9 cellular contexts compared by ENCODE assay signal in genomic region chr11:132058211-132058772, GRCh38.
DNase-seq lines count a peak whose midpoint lies in the region; ATAC-seq, FAIRE-seq and TF ChIP-seq lines count a peak whose summit lies in the region.
"Had no signal": no experiment of that assay in that cellular context is flagged by ENCODE, and none has a peak within 500 bp of the region (broad histone marks: within the 10 kb centered on the region; RNA-seq: fewer than 3 reads in every experiment).

No MANE protein-coding gene starts in this region.

- no peaks in the 10 kb centered on the region for H3K36me3 ChIP-seq in GM12878 (ENCODE audit: control insufficient read depth in 2 of 2, insufficient read depth in 2 of 2, low read length in 1 of 2)

- H3K4me2 ChIP-seq in GM12878 (ENCODE audit: control insufficient read depth, insufficient read depth) = no peak overlapping the region

- DNase-seq in Right ventricle myocardium inferior (ENCODE audit: missing footprints) (no peak), cardiac septum (ENCODE audit: low spot score) (no peak), GM12878 (ENCODE audit: low read depth, low spot score) (no peak), islet precursor cell (peak; percentile 81), GM13977 (ENCODE audit: low spot score) (no peak), NCI-H2107 treated with DMSO at 0.1 percent for 48 hours (lab: John Stamatoyannopoulos, UW; ENCODE audit: unreplicated experiment) (no peak)
- DNase-seq: ACHN had no signal

- SMC1A ChIA-PET in GM12878 (lab: Charles Lee; ENCODE audit: uncharacterized antibody, unreplicated experiment) = no interaction called here

- H3K9ac ChIP-seq in GM12878 (ENCODE audit: control insufficient read depth, insufficient read depth, low read length) = no peak overlapping the region

- in situ Hi-C loops in GM12878 (cut with MboI) (no loop called here), GM13977 (cut with MboI; ENCODE audit: low pct_unique_long_range_greater_than_20kb, low sequenced_read_pairs, unreplicated experiment) (no loop called here)

- no peaks in the 10 kb centered on the region for H3K9me3 ChIP-seq in GM12878 (replicated peaks; ENCODE audit: control insufficient read depth, insufficient read depth, low read length)

- TF ChIP-seq POLR2A in GM12878 (IDR thresholded peaks at IDR 0.05; ENCODE audit: low read depth, low read length) = no peak

- ATAC-seq in Right ventricle myocardium inferior (peak; percentile 66), GM12878 (no peak), GM18861 (IDR thresholded peaks at IDR 0.05; ENCODE audit: unreplicated experiment) (no peak), HG02840 (IDR thresholded peaks at IDR 0.05; ENCODE audit: low FRiP score, unreplicated experiment) (no peak)

- POLR2A ChIA-PET in GM12878 (lab: Charles Lee) = no interaction called here

- TF ChIP-seq CTCF in GM12878 (IDR thresholded peaks at IDR 0.05 in 2 of 3, conservative IDR thresholded peaks at IDR 0.05 in 1 of 3; ENCODE audit: control insufficient read depth in 2 of 3, extremely low read depth in 1 of 3, insufficient read depth in 1 of 3, low read depth in 3 of 3, low read length in 3 of 3) = no peak
- TF ChIP-seq CTCF in GM13977 (IDR thresholded peaks at IDR 0.05; ENCODE audit: extremely low read depth, insufficient read depth, missing control alignments) = no peak

- peak; percentile 47 for FAIRE-seq in GM12878 (lab: Jason Lieb, UNC)

- no TSS peak for BruUV-seq in GM12878 (replicated peaks; lab: Mats Ljungman, UMichigan)

- no peaks in the 10 kb centered on the region; a peak in 1 of 4 replicates for H3K27me3 ChIP-seq in GM12878 (replicated peaks in 1 of 2; ENCODE audit: control insufficient read depth in 2 of 2, insufficient read depth in 2 of 2, low read length in 1 of 2)

- TF ChIP-seq EP300 in GM12878 (IDR thresholded peaks at IDR 0.05; ENCODE audit: borderline replicate concordance in 1 of 2, control insufficient read depth in 1 of 2, low read depth in 2 of 2, low read length in 2 of 2) = no peak

- H3K27ac ChIP-seq in GM12878 (ENCODE audit: control insufficient read depth, insufficient read depth) = no peak overlapping the region

- no peaks in the 10 kb centered on the region for H3K79me2 ChIP-seq in GM12878 (ENCODE audit: control insufficient read depth, insufficient read depth, low read length)

- 37% methylated on average over 8 of the region's 8 CpGs for WGBS in GM12878 (ENCODE audit: insufficient coverage, insufficient replicate concordance, low lambda C conversion rate, missing lambda C conversion rate)

- RAD21 ChIA-PET in GM12878 (lab: Charles Lee; ENCODE audit: unreplicated experiment) = no interaction called here

- H2AFZ ChIP-seq in GM12878 (ENCODE audit: control insufficient read depth, low read depth, low read length) = no peak overlapping the region

- intact Hi-C loops in Right ventricle myocardium inferior (cut with DNase I) = no loop called here
- intact Hi-C loops in cardiac septum (cut with DNase I) = no loop called here
- intact Hi-C loops in GM12878 (cut with micrococcal nuclease; ENCODE audit: unreplicated experiment) = no loop called here

- H3K4me3 ChIP-seq in GM12878 = no peak overlapping the region

- no peaks in the 10 kb centered on the region for H3K4me1 ChIP-seq in GM12878 (ENCODE audit: control insufficient read depth, insufficient read depth, low read length)

- TF ChIP-seq RAD21 in GM12878 (IDR thresholded peaks at IDR 0.05; ENCODE audit: insufficient read depth, low read depth, low read length) = no peak

- CTCF ChIA-PET in GM12878 (lab: Yijun Ruan, JAX) = no interaction called here

- no peaks in the 10 kb centered on the region for H4K20me1 ChIP-seq in GM12878 (ENCODE audit: control insufficient read depth, insufficient read depth)

TF ChIP-seq in GM12878, 131 proteins besides CTCF, POLR2A, EP300 and RAD21:
- no peak for TF ChIP-seq POLR2AphosphoS2 (IDR thresholded peaks at IDR 0.05; ENCODE audit: low read depth, low read length)
- TF ChIP-seq, protein P1, sequence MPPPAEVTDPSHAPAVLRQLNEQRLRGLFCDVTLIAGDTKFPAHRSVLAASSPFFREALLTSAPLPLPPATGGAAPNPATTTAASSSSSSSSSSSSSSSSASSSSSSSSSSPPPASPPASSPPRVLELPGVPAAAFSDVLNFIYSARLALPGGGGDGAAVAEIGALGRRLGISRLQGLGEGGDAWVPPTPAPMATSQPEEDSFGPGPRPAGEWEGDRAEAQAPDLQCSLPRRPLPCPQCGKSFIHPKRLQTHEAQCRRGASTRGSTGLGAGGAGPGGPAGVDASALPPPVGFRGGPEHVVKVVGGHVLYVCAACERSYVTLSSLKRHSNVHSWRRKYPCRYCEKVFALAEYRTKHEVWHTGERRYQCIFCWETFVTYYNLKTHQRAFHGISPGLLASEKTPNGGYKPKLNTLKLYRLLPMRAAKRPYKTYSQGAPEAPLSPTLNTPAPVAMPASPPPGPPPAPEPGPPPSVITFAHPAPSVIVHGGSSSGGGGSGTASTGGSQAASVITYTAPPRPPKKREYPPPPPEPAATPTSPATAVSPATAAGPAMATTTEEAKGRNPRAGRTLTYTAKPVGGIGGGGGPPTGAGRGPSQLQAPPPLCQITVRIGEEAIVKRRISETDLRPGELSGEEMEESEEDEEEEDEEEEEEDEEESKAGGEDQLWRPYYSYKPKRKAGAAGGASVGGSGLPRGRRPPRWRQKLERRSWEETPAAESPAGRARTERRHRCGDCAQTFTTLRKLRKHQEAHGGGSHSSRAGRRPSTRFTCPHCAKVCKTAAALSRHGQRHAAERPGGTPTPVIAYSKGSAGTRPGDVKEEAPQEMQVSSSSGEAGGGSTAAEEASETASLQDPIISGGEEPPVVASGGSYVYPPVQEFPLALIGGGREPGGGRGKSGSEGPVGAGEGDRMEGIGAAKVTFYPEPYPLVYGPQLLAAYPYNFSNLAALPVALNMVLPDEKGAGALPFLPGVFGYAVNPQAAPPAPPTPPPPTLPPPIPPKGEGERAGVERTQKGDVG (CRISPR knock-in tag; IDR thresholded peaks at IDR 0.05) = no peak
- TF ChIP-seq NR2C1 (IDR thresholded peaks at IDR 0.05) = no peak
- TF ChIP-seq SIX5 (IDR thresholded peaks at IDR 0.05; ENCODE audit: low read depth, low read length, severe bottlenecking) = no peak
- TF ChIP-seq ZNF207 (IDR thresholded peaks at IDR 0.05; ENCODE audit: borderline replicate concordance) = no peak
- no peak for TF ChIP-seq MXI1 (IDR thresholded peaks at IDR 0.05; ENCODE audit: low read depth, low read length)
- TF ChIP-seq PAX5 (IDR thresholded peaks at IDR 0.05; ENCODE audit: borderline replicate concordance, low read depth, low read length) = no peak
- no peak for TF ChIP-seq NRF1 (conservative IDR thresholded peaks at IDR 0.05; ENCODE audit: low read depth, low read length)
- TF ChIP-seq E4F1 (IDR thresholded peaks at IDR 0.05; ENCODE audit: borderline replicate concordance, partially characterized antibody) = no peak
- no peak for TF ChIP-seq HCFC1 (IDR thresholded peaks at IDR 0.05; ENCODE audit: low read length)
- no peak for TF ChIP-seq TCF7 (IDR thresholded peaks at IDR 0.05; ENCODE audit: borderline replicate concordance)
- TF ChIP-seq POLR2AphosphoS5 (IDR thresholded peaks at IDR 0.05; ENCODE audit: low read length) = no peak
- TF ChIP-seq RAD51 (IDR thresholded peaks at IDR 0.05) = no peak
- no peak for TF ChIP-seq KLF5 (IDR thresholded peaks at IDR 0.05; ENCODE audit: partially characterized antibody)
- TF ChIP-seq REST (IDR thresholded peaks at IDR 0.05; ENCODE audit: low read depth, low read length) = no peak
- TF ChIP-seq EED (IDR thresholded peaks at IDR 0.05; ENCODE audit: low read depth) = no peak
TF ChIP-seq in GM12878: peak in this region for 0.
